Comparison of ENCODE assay signal across 11 cellular contexts in the genomic region with DNA sequence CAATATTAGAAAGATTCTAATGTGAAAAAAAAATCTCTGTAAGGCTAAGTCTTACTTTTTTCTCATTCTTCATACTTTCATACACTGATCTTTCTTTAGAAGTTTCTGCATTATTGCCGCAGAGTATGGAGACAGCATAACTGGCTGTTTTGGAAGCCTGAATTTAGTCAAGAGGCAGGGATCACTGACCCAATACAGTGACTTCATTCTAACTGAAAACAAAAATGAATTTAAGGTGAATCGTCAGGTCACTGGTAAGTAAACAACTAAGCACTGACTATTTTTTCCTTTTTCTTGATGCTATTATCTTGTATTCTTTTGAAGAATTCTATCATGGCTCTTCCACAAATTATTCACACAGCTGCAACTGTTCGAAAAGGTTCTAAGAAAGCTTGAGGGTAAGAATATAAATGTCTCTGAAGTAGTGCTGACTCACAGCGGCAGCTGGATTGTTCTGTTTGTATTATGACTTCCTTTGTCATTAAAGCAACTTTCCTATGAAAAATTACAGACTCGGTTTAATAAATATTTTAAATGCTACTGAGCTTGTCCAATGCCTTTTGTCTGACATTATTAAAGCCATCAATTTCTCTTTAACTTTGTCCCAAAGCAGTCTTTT.
DNase-seq lines count a peak whose midpoint lies in the region; ATAC-seq and TF ChIP-seq lines count a peak whose summit lies in the region.
"Had no signal": no experiment of that assay in that cellular context is flagged by ENCODE, and none has a peak within 500 bp of the region (broad histone marks: within the 10 kb centered on the region; RNA-seq: fewer than 3 reads in every experiment).

No MANE protein-coding gene starts in this region.

- no peaks in the 10 kb centered on the region for H3K27me3 ChIP-seq in gastrocnemius medialis

- no peaks in the 10 kb centered on the region for H3K36me3 ChIP-seq in gastrocnemius medialis

- TF ChIP-seq CTCF in fibroblast of pulmonary artery (IDR thresholded peaks at IDR 0.05; ENCODE audit: low read length, missing control alignments) (no peak), gastrocnemius medialis (IDR thresholded peaks at IDR 0.05 in 4 of 5, conservative IDR thresholded peaks at IDR 0.05 in 1 of 5) (no peak)

- H3K9me3 ChIP-seq in gastrocnemius medialis = no peaks in the 10 kb centered on the region

- DNase-seq in NCI-H510A treated with DMSO at 0.1 percent for 48 hours (lab: John Stamatoyannopoulos, UW) = peak; percentile 14
- no peak for DNase-seq in NCI-H510A (lab: John Stamatoyannopoulos, UW)
- peak; percentile 47 for DNase-seq in SK-MEL-5 (ENCODE audit: low read depth, low spot score)
- DNase-seq in fibroblast of pulmonary artery (ENCODE audit: low read depth) = peak; percentile 31
- DNase-seq in sciatic nerve (ENCODE audit: low spot score) = no peak
- DNase-seq in COLO829 (ENCODE audit: low spot score) = no peak
- DNase-seq in gastrocnemius medialis = no peak
- no peak for DNase-seq in NCI-H2107 treated with DMSO at 0.1 percent for 48 hours (lab: John Stamatoyannopoulos, UW; ENCODE audit: unreplicated experiment)
- DNase-seq: 8988T; activated CD4-positive, CD25-positive, alpha-beta regulatory T cell; HFFc6 had no signal

- H3K4me3 ChIP-seq in fibroblast of pulmonary artery (replicated peaks; ENCODE audit: low read depth, low read length) (no peak overlapping the region), gastrocnemius medialis (no peak overlapping the region)

- no peaks in the 10 kb centered on the region for H3K4me1 ChIP-seq in gastrocnemius medialis

- intact Hi-C loops in sciatic nerve (cut with DNase I) = no loop called here
- intact Hi-C loops in gastrocnemius medialis (cut with DNase I; ENCODE audit: low total_unique reads) = no loop called here

- no peak overlapping the region for H3K27ac ChIP-seq in gastrocnemius medialis

- in situ Hi-C loops in SK-MEL-5 (cut with HindIII; ENCODE audit: low pct_unique_long_range_greater_than_20kb, low sequenced_read_pairs) = no loop called here
- in situ Hi-C loops in gastrocnemius medialis (cut with MboI; ENCODE audit: low sequenced_read_pairs in 4 of 4) = no loop called here

- no peak for TF ChIP-seq POLR2A in gastrocnemius medialis (IDR thresholded peaks at IDR 0.05)

- ATAC-seq in sciatic nerve = no peak
- no peak for ATAC-seq in gastrocnemius medialis

Comparison
In these comparisons a context has a peak if more than half of its experiments do, and no peak if none do; other contexts are left out.
1. DNase-seq: peak in NCI-H510A treated with DMSO at 0.1 percent for 48 hours (single experiment), SK-MEL-5 (single experiment) and fibroblast of pulmonary artery (single experiment); none in NCI-H510A (single experiment), sciatic nerve (single experiment), COLO829 (single experiment), gastrocnemius medialis (0 of 2) and NCI-H2107 treated with DMSO at 0.1 percent for 48 hours (single experiment).